Comparison of ENCODE assay signal across 11 cellular contexts in the genomic region with DNA sequence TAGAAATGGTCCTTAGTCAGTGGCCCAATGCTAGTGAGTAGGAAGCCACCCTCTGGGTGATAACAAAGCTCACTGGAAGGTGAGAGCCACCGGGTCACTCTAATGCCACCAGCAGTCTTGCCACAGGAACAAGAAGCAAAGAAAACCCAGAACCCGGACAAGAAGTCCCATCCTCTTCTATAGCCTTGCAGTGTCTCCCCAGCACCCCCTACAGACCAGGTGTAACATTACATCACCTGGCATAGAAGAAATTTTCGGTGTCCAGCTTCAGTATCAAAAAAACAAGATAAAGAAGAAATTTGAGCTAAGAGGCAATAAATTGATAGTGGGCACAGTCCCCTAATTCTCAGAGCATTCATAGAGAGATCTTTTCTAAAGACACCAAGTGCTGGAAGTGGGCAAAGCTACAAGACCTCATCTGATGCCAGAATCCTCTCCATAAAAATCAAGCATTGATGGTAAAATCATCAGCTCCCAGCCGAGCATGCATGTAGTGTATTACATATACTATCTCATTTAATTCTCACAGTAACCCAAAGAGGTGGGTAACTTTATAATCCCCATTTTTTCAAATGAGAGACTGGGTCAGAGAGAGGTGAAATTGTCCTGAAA.
DNase-seq lines count a peak whose midpoint lies in the region; ATAC-seq, FAIRE-seq and TF ChIP-seq lines count a peak whose summit lies in the region.
"Had no signal": no experiment of that assay in that cellular context is flagged by ENCODE, and none has a peak within 500 bp of the region (broad histone marks: within the 10 kb centered on the region; RNA-seq: fewer than 3 reads in every experiment).

No MANE protein-coding gene starts in this region.

- H3K36me3 ChIP-seq in kidney epithelial cell (ENCODE audit: control insufficient read depth, insufficient read depth, low read length), result no peaks in the 10 kb centered on the region

- H3K4me1 Mint-ChIP-seq in activated CD4-positive, alpha-beta T cell treated with anti-CD3 and anti-CD28 coated beads, Interleukin-2, amount 10 ng/mL, durations not matched to agents 7 days and 5 days, result no peaks in the 10 kb centered on the region
- H3K4me1 Mint-ChIP-seq in stimulated activated naive B cell treated with anti-CD40 and anti-IgM and Interleukin-4, amounts not matched to agents 10 μg/mL and 1 μg/mL and 100 μg/mL, for 72 hours, result no peaks in the 10 kb centered on the region
- H3K4me1 Mint-ChIP-seq: memory B cell had no signal

- POLR2A ChIA-PET in activated CD4-positive, alpha-beta T cell treated with anti-CD3 and anti-CD28 coated beads, Interleukin-2, amount 10 ng/mL, durations not matched to agents 7 days and 5 days (lab: Charles Lee), result no interaction called here

- CTCF ChIA-PET in activated CD4-positive, alpha-beta T cell treated with anti-CD3 and anti-CD28 coated beads, Interleukin-2, amount 10 ng/mL, durations not matched to agents 7 days and 5 days (lab: Charles Lee), result interaction anchor here (0.6 to 1.2 kb wide), 5 partner anchors 8 to 858 kb away, joined by 3 to 4 read pairs (median 3); no protein-coding TSS in a partner anchor

- no peak overlapping the region for H3K4me3 ChIP-seq in kidney epithelial cell (ENCODE audit: low read depth, low read length)

- H3K36me3 Mint-ChIP-seq in activated CD4-positive, alpha-beta T cell treated with anti-CD3 and anti-CD28 coated beads, Interleukin-2, amount 10 ng/mL, durations not matched to agents 7 days and 5 days (ENCODE audit: low read depth), result no peaks in the 10 kb centered on the region
- H3K36me3 Mint-ChIP-seq in stimulated activated naive B cell treated with anti-CD40 and anti-IgM and Interleukin-4, amounts not matched to agents 10 μg/mL and 1 μg/mL and 100 μg/mL, for 72 hours, result no peaks in the 10 kb centered on the region
- H3K36me3 Mint-ChIP-seq: memory B cell had no signal

- no peak overlapping the region for H3K4me3 Mint-ChIP-seq in activated CD4-positive, alpha-beta T cell treated with anti-CD3 and anti-CD28 coated beads, Interleukin-2, amount 10 ng/mL, durations not matched to agents 7 days and 5 days
- no peak overlapping the region for H3K4me3 Mint-ChIP-seq in stimulated activated naive B cell treated with anti-CD40 and anti-IgM and Interleukin-4, amounts not matched to agents 10 μg/mL and 1 μg/mL and 100 μg/mL, for 72 hours
- H3K4me3 Mint-ChIP-seq: activated T-cell treated with anti-CD3 and anti-CD28 coated beads, Interleukin-2, amount 50 U/mL, for 4 hours; memory B cell; stimulated activated naive CD8-positive, alpha-beta T cell treated with anti-CD3 and anti-CD28 coated beads, Interleukin-15, Interleukin-2, amounts not matched to agents 100 ng/mL and 50 ng/mL, for 24 hours had no signal

- FAIRE-seq in D721Med (lab: Jason Lieb, UNC) (no peak), GM19239 (lab: Jason Lieb, UNC) (peak; percentile 69)

- peak; percentile 40 for TF ChIP-seq CTCF in D721Med (IDR thresholded peaks at IDR 0.05; ENCODE audit: insufficient read depth, missing control alignments)
- TF ChIP-seq CTCF in kidney epithelial cell (IDR thresholded peaks at IDR 0.05; ENCODE audit: insufficient read depth, low read length, poor library complexity, severe bottlenecking), result peak; percentile 61

- DNase-seq in D721Med (ENCODE audit: insufficient read length, low spot score) (no peak), GM19239 (ENCODE audit: insufficient read length, low spot score) (peak; percentile 25), kidney epithelial cell (ENCODE audit: low read depth) (no peak), NCI-H1048 (lab: John Stamatoyannopoulos, UW) (no peak), DMS79 (lab: John Stamatoyannopoulos, UW) (no peak)
- DNase-seq in activated CD4-positive, alpha-beta T cell treated with anti-CD3 and anti-CD28 coated beads, Interleukin-2, amount 10 ng/mL, durations not matched to agents 7 days and 5 days, result peak; percentile 34
- DNase-seq in stimulated activated naive B cell treated with anti-CD40 and anti-IgM and Interleukin-4, amounts not matched to agents 10 μg/mL and 1 μg/mL and 100 μg/mL, for 72 hours, result no peak
- DNase-seq: activated T-cell treated with anti-CD3 and anti-CD28 coated beads, Interleukin-2, amount 50 U/mL, for 4 hours had no signal

- no peaks in the 10 kb centered on the region for H3K9me3 Mint-ChIP-seq in activated CD4-positive, alpha-beta T cell treated with anti-CD3 and anti-CD28 coated beads, Interleukin-2, amount 10 ng/mL, durations not matched to agents 7 days and 5 days
- no peaks in the 10 kb centered on the region for H3K9me3 Mint-ChIP-seq in stimulated activated naive B cell treated with anti-CD40 and anti-IgM and Interleukin-4, amounts not matched to agents 10 μg/mL and 1 μg/mL and 100 μg/mL, for 72 hours
- H3K9me3 Mint-ChIP-seq: activated T-cell treated with anti-CD3 and anti-CD28 coated beads, Interleukin-2, amount 50 U/mL, for 4 hours; memory B cell; stimulated activated naive CD8-positive, alpha-beta T cell treated with anti-CD3 and anti-CD28 coated beads, Interleukin-15, Interleukin-2, amounts not matched to agents 100 ng/mL and 50 ng/mL, for 24 hours had no signal

- no peak overlapping the region for H3K27ac Mint-ChIP-seq in activated CD4-positive, alpha-beta T cell treated with anti-CD3 and anti-CD28 coated beads, Interleukin-2, amount 10 ng/mL, durations not matched to agents 7 days and 5 days
- no peak overlapping the region for H3K27ac Mint-ChIP-seq in stimulated activated naive B cell treated with anti-CD40 and anti-IgM and Interleukin-4, amounts not matched to agents 10 μg/mL and 1 μg/mL and 100 μg/mL, for 72 hours
- H3K27ac Mint-ChIP-seq: memory B cell; stimulated activated naive CD8-positive, alpha-beta T cell treated with anti-CD3 and anti-CD28 coated beads, Interleukin-15, Interleukin-2, amounts not matched to agents 100 ng/mL and 50 ng/mL, for 24 hours had no signal

- no peak for ATAC-seq in stimulated activated naive B cell treated with anti-CD40 and anti-IgM and Interleukin-4, amounts not matched to agents 10 μg/mL and 1 μg/mL and 100 μg/mL, for 72 hours (replicated peaks)
- ATAC-seq in GM21619 (IDR thresholded peaks at IDR 0.05; ENCODE audit: unreplicated experiment), result no peak
- ATAC-seq: activated T-cell treated with anti-CD3 and anti-CD28 coated beads, Interleukin-2, amount 50 U/mL, for 4 hours had no signal

- H3K27me3 Mint-ChIP-seq in activated CD4-positive, alpha-beta T cell treated with anti-CD3 and anti-CD28 coated beads, Interleukin-2, amount 10 ng/mL, durations not matched to agents 7 days and 5 days, result no peaks in the 10 kb centered on the region
- H3K27me3 Mint-ChIP-seq in stimulated activated naive B cell treated with anti-CD40 and anti-IgM and Interleukin-4, amounts not matched to agents 10 μg/mL and 1 μg/mL and 100 μg/mL, for 72 hours, result peaks cover 3 to 26% of the 10 kb centered on the region in 2 donors

- H3K27me3 ChIP-seq in kidney epithelial cell (ENCODE audit: control insufficient read depth, insufficient read depth, low read length), result peaks cover 2% of the 10 kb centered on the region

Comparison
In these comparisons a context has a peak if more than half of its experiments do, and no peak if none do; other contexts are left out.
1. DNase-seq: peak in GM19239 (single experiment) and activated CD4-positive, alpha-beta T cell treated with anti-CD3 and anti-CD28 coated beads, Interleukin-2, amount 10 ng/mL, durations not matched to agents 7 days and 5 days (single experiment); none in D721Med (single experiment), kidney epithelial cell (single experiment), stimulated activated naive B cell treated with anti-CD40 and anti-IgM and Interleukin-4, amounts not matched to agents 10 μg/mL and 1 μg/mL and 100 μg/mL, for 72 hours (single experiment), NCI-H1048 (single experiment) and DMS79 (single experiment).